In the genomic region with DNA sequence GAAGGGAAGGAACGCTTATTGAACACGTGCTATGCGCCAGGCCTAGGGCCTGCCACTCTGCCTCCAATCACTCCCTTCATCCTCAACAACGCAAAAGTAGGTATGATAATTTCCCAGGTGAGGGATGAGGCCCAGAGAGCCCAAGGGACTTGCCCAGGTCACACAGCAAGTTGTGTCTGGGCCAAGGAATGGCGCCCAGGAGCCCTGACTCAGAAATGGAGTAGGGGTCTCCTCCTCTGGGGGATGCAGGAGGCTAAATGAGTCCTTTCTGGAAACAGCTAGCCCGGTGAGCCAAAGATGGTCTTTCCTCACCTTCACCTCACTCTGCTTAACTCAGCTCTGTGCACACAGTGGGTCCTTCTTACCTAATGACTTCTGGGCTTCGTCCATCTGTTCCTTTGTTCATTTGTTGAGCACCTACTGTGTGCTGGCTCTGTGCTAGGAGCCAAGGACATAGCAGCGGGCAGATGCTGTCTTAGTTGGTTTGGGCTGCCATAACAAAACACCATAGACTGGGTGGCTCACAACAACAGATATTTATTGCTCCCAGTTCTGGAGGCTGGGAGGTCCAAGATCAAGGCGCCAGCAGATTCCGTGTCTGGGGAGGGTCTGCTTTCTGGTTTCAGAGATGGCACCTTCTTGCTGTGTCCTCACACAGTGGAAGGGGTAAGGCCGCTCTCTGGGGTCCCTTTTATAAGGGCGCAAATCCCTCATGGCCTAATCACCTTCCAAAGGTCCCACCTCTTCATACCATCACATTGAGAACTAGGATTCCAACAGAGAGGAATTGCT, we compare ENCODE assay signal across 15 cellular contexts. TPM values are rescaled to one million over a fixed set of nuclear protein-coding genes. Genes with fewer than 3 reads are reported as not detected.
DNase-seq lines count a peak whose midpoint lies in the region; ATAC-seq and TF ChIP-seq lines count a peak whose summit lies in the region.
"Had no signal": no experiment of that assay in that cellular context is flagged by ENCODE, and none has a peak within 500 bp of the region (broad histone marks: within the 10 kb centered on the region; RNA-seq: fewer than 3 reads in every experiment).

No MANE protein-coding gene starts in this region.

- TF ChIP-seq EP300 in sigmoid colon (IDR thresholded peaks at IDR 0.05): no peak

- no peaks in the 10 kb centered on the region for H3K9me3 ChIP-seq in HEK293 (ENCODE audit: control insufficient read depth, insufficient read depth, low read depth, low read length)
- H3K9me3 ChIP-seq in lung (ENCODE audit: control insufficient read depth in 2 of 2, insufficient read depth in 1 of 2, low read length in 1 of 2): no peaks in the 10 kb centered on the region
- no peaks in the 10 kb centered on the region for H3K9me3 ChIP-seq in sigmoid colon
- H3K9me3 ChIP-seq in testis: no peaks in the 10 kb centered on the region
- H3K9me3 ChIP-seq: BE2C had no signal

- H3K27me3 ChIP-seq in GM23338 (ENCODE audit: insufficient read depth) (no peaks in the 10 kb centered on the region), lung (ENCODE audit: control insufficient read depth, insufficient read depth) (no peaks in the 10 kb centered on the region), sigmoid colon (no peaks in the 10 kb centered on the region), testis (no peaks in the 10 kb centered on the region)
- H3K27me3 ChIP-seq: BE2C had no signal

- H3F3A ChIP-seq in GM23338 (replicated peaks; ENCODE audit: low read depth): 0 out of 2 replicates have a peak, but pooled peaks cover 4% of the 10 kb centered on the region

- no peaks in the 10 kb centered on the region for H3K9me2 ChIP-seq in GM23338 (ENCODE audit: insufficient read depth)

- H2AFZ ChIP-seq in GM23338: peak overlapping the region; percentile 91; the same call in 1 of the 2 replicates

- H3K79me2 ChIP-seq in GM23338 (replicated peaks; ENCODE audit: insufficient read depth): no peaks in the 10 kb centered on the region

- H3K9me3 Mint-ChIP-seq in GM23338 (peaks cover 5% of the 10 kb centered on the region; the same call in 1 of the 3 replicates), progenitor cell of endocrine pancreas (ENCODE audit: low read depth) (peaks cover 3% of the 10 kb centered on the region)

- H3K4me1 ChIP-seq in GM23338 (ENCODE audit: insufficient read depth) (peaks cover 10% of the 10 kb centered on the region; the same call in 1 of the 2 replicates), HEK293 (ENCODE audit: control insufficient read depth, insufficient read depth, low read length) (no peaks in the 10 kb centered on the region), lung (ENCODE audit: control insufficient read depth in 2 of 2, insufficient read depth in 2 of 2, low read length in 2 of 2) (no peaks in the 10 kb centered on the region), sigmoid colon (no peaks in the 10 kb centered on the region), testis (peaks cover 4% of the 10 kb centered on the region)
- H3K4me1 ChIP-seq: A549, BE2C had no signal

- DNase-seq in GM23338 (ENCODE audit: low spot score) (no peak), lung (ENCODE audit: low spot score) (no peak), sigmoid colon (peak; percentile 51), testis (no peak), progenitor cell of endocrine pancreas (ENCODE audit: low spot score, unreplicated experiment) (no peak), NCI-H446 treated with DMSO at 0.1 percent for 48 hours (lab: John Stamatoyannopoulos, UW) (no peak)
- DNase-seq: BE2C; CD4-positive, alpha-beta memory T cell; DMS79 had no signal

- intact Hi-C loops in sigmoid colon (cut with DNase I): no loop called here
- intact Hi-C loops in testis (cut with DNase I; ENCODE audit: low total_unique reads): no loop called here

- 92 to 94% methylated on average over 12 of the region's 12 CpGs for WGBS in lung, 2 donors
- 90 to 93% methylated on average over 12 of the region's 12 CpGs for WGBS in sigmoid colon, 2 donors
- 91 to 94% methylated on average over 12 of the region's 12 CpGs for WGBS in testis, 2 donors

- H4K20me1 ChIP-seq in GM23338 (replicated peaks; ENCODE audit: insufficient read depth): no peaks in the 10 kb centered on the region

- CTCF ChIA-PET in HEK293 (lab: Yijun Ruan, JAX): interaction anchor here (1.2 kb wide), 1 partner anchor 430 kb away, joined by 3 read pairs; no protein-coding TSS in a partner anchor

- H3K4me3 ChIP-seq in GM23338 (no peak overlapping the region), HEK293 (ENCODE audit: low read depth, low read length) (no peak overlapping the region), lung (no peak overlapping the region), sigmoid colon (no peak overlapping the region), testis (no peak overlapping the region)
- H3K4me3 ChIP-seq: A549, GM12878 had no signal

- H3K27ac Mint-ChIP-seq in GM23338: peak overlapping the region; percentile 8; the same call in 1 of the 2 replicates
- no peak overlapping the region for H3K27ac Mint-ChIP-seq in progenitor cell of endocrine pancreas
- H3K27ac Mint-ChIP-seq: CD4-positive, alpha-beta memory T cell had no signal

- H3K4me2 ChIP-seq in GM23338: no peak overlapping the region
- H3K4me2 ChIP-seq: A549 had no signal

- POLR2A ChIA-PET in HEK293 (lab: Yijun Ruan, JAX): no interaction called here

- ATAC-seq in GM23338: no peak
- peak; percentile 9 for ATAC-seq in lung (ENCODE audit: insufficient read depth, low FRiP score)
- ATAC-seq: A549, GM12878, HCT116 had no signal

- TF ChIP-seq CTCF in GM23338 (conservative IDR thresholded peaks at IDR 0.05; ENCODE audit: low read depth in 2 of 2) (no peak), HEK293 (tag by site-specific recombination; IDR thresholded peaks at IDR 0.05) (no peak), lung (IDR thresholded peaks at IDR 0.05; ENCODE audit: control extremely low read depth, extremely low read depth) (no peak), sigmoid colon (IDR thresholded peaks at IDR 0.05) (no peak), testis (IDR thresholded peaks at IDR 0.05) (no peak), progenitor cell of endocrine pancreas (IDR thresholded peaks at IDR 0.05; ENCODE audit: unreplicated experiment) (no peak)

- H3K36me3 Mint-ChIP-seq in GM23338 (ENCODE audit: low read depth): no peaks in the 10 kb centered on the region
- H3K36me3 Mint-ChIP-seq in progenitor cell of endocrine pancreas (ENCODE audit: insufficient read depth): no peaks in the 10 kb centered on the region
- H3K36me3 Mint-ChIP-seq: CD4-positive, alpha-beta memory T cell had no signal

- H3K27me3 Mint-ChIP-seq in GM23338 (ENCODE audit: insufficient read depth, low read depth, poor library complexity) (peaks cover 4% of the 10 kb centered on the region), progenitor cell of endocrine pancreas (peaks cover 47% of the 10 kb centered on the region)

- H3K4me1 Mint-ChIP-seq in GM23338 (peaks cover 22% of the 10 kb centered on the region), progenitor cell of endocrine pancreas (ENCODE audit: low read depth) (peaks cover 6% of the 10 kb centered on the region)
- H3K4me1 Mint-ChIP-seq: CD4-positive, alpha-beta memory T cell had no signal

- H3K36me3 ChIP-seq in GM23338 (ENCODE audit: insufficient read depth) (no peaks in the 10 kb centered on the region), HEK293 (ENCODE audit: control insufficient read depth in 2 of 2, insufficient read depth in 1 of 2, low read length in 2 of 2) (no peaks in the 10 kb centered on the region), lung (ENCODE audit: control insufficient read depth in 2 of 2, insufficient read depth in 2 of 2, low read length in 2 of 2) (no peaks in the 10 kb centered on the region), sigmoid colon (no peaks in the 10 kb centered on the region), testis (ENCODE audit: low read depth, missing control alignments) (no peaks in the 10 kb centered on the region)
- H3K36me3 ChIP-seq: BE2C had no signal

- H3K27ac ChIP-seq in GM23338 (ENCODE audit: low read depth): no peak overlapping the region
- no peak overlapping the region for H3K27ac ChIP-seq in HEK293 (ENCODE audit: extremely low read depth, low read depth, low read length)
- H3K27ac ChIP-seq in lung (ENCODE audit: low read depth in 1 of 2, low read length in 1 of 2): no peak overlapping the region
- H3K27ac ChIP-seq in sigmoid colon: no peak overlapping the region
- H3K27ac ChIP-seq in testis: no peak overlapping the region
- H3K27ac ChIP-seq: A549, C4-2B, HL-60 had no signal

- TF ChIP-seq POLR2A in sigmoid colon (IDR thresholded peaks at IDR 0.05) (no peak), testis (IDR thresholded peaks at IDR 0.05) (no peak)

- H3K4me3 Mint-ChIP-seq in GM23338: no peak overlapping the region
- H3K4me3 Mint-ChIP-seq in progenitor cell of endocrine pancreas (ENCODE audit: low read depth): no peak overlapping the region
- H3K4me3 Mint-ChIP-seq: CD4-positive, alpha-beta memory T cell had no signal

TF ChIP-seq in HEK293, 187 proteins besides CTCF, POLR2A, EP300 and RAD21:
- TF ChIP-seq ZNF843 (tag by site-specific recombination; IDR thresholded peaks at IDR 0.05) (no peak), ZNF768 (tag by site-specific recombination; IDR thresholded peaks at IDR 0.05) (0 out of 2 replicates have a peak, but pooled peaks have one; percentile 15), ZNF391 (tag by site-specific recombination; IDR thresholded peaks at IDR 0.05; ENCODE audit: borderline replicate concordance, low read depth) (no peak), ZSCAN16 (tag by site-specific recombination; IDR thresholded peaks at IDR 0.05) (no peak), MYNN (tag by site-specific recombination; IDR thresholded peaks at IDR 0.05; ENCODE audit: borderline replicate concordance) (no peak), KLF7 (tag by site-specific recombination; IDR thresholded peaks at IDR 0.05; ENCODE audit: borderline replicate concordance) (no peak)

RNA-seq across cellular contexts. Expression of a gene that starts 22.3 kb away (rescaled TPM):
- total RNA-seq in GM23338 (2014; rRNA removed; shearing (Covaris generic)): 11.4 and 13.3 TPM in 2 replicates
- polyA plus RNA-seq in GM23338 (2016; fragmentation: Nextera tagmentation; extraction: Ambion mirVana) (1.9 and 2.1 TPM in 2 replicates), lung (1 to 10 TPM; 5.1 to 6.0 TPM), sigmoid colon (10 to 100 TPM; 12.6 to 29.6 (median 26.6) TPM), testis (ENCODE audit: insufficient read depth, low read depth, low replicate concordance) (17.1 TPM)
- total RNA-seq in lung (10 to 100 TPM; 17.5 to 26.4 TPM), sigmoid colon (10 to 100 TPM; 32.9 to 53.2 (median 45.6) TPM), testis (10 to 100 TPM; 15.8 to 18.1 TPM), progenitor cell of endocrine pancreas (4.0 and 4.3 TPM in 2 replicates)
